16 cellular contexts compared by ENCODE assay signal in the genomic region with DNA sequence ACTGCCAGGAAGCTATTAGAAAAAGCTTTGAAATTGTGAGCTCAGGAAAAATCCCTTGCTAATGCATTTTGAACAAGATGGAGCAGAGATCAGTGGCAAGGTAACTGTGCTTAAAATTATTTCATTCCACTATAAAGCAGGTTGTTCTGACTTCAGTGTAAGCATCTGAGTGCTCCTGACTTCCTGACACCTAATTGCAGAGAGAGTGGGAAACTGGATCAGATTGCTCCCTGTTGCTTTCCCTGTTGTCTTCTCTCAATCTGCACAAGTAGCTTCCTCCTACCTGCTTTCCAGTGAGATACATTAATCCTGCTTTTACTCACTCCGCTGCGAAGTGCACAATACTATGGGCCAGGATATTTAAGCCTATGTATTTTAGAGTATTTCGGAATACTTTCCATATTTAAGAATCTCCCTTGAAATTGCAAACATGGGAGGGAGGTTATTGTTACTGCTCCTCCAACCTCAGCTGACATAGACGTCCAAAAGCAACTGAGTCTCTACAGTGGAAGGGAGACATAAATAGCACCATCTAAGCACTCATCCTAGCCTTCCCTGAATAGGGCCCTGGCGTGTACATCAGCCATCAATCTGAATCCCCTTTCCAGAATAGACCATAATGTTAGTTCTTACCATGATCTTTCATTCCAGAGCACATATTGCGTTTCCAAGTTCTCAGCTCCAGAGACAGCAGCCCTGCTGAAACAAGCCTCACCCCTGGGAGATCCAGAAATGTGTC.
DNase-seq lines count a peak whose midpoint lies in the region; ATAC-seq, FAIRE-seq and TF ChIP-seq lines count a peak whose summit lies in the region.
"Had no signal": no experiment of that assay in that cellular context is flagged by ENCODE, and none has a peak within 500 bp of the region (broad histone marks: within the 10 kb centered on the region; RNA-seq: fewer than 3 reads in every experiment).

No MANE protein-coding gene starts in this region.

- CTCF ChIA-PET in GM12878 (lab: Yijun Ruan, JAX) (interaction anchor here (1.3 kb wide), 1 partner anchor 17 kb away, joined by 4 read pairs; no protein-coding TSS in a partner anchor), RWPE1 (lab: Yijun Ruan, JAX) (interaction anchor here (0.9 kb wide), 1 partner anchor 154 kb away, joined by 4 read pairs; no protein-coding TSS in a partner anchor)

- H4K20me1 ChIP-seq in GM12878 (ENCODE audit: control insufficient read depth, insufficient read depth) (no peaks in the 10 kb centered on the region), neural cell (ENCODE audit: insufficient read depth) (no peaks in the 10 kb centered on the region)
- H4K20me1 ChIP-seq: BLaER1 had no signal

- H3K4me3 ChIP-seq in heart left ventricle (no peak overlapping the region), GM12878 (no peak overlapping the region), neural cell (ENCODE audit: low read length) (no peak overlapping the region)
- H3K4me3 ChIP-seq: BLaER1 had no signal

- SMC1A ChIA-PET in GM12878 (lab: Charles Lee; ENCODE audit: uncharacterized antibody, unreplicated experiment), result interaction anchor here (1.2 to 1.5 kb wide), 3 partner anchors 13 to 279 kb away, joined by 3 read pairs; no protein-coding TSS in a partner anchor

- TF ChIP-seq RAD21 in GM12878 (IDR thresholded peaks at IDR 0.05; ENCODE audit: insufficient read depth, low read depth, low read length), result no peak
- TF ChIP-seq RAD21 in neural cell (conservative IDR thresholded peaks at IDR 0.05), result no peak

- in situ Hi-C loops in GM12878 (cut with MboI), result no loop called here

- no peaks in the 10 kb centered on the region for H3K9me2 ChIP-seq in neural cell (ENCODE audit: insufficient read depth, low read length)

- TF ChIP-seq POLR2A in heart left ventricle (IDR thresholded peaks at IDR 0.05), result no peak
- no peak for TF ChIP-seq POLR2A in GM12878 (IDR thresholded peaks at IDR 0.05; ENCODE audit: low read depth, low read length)

- H3K27me3 ChIP-seq in heart left ventricle (no peaks in the 10 kb centered on the region), GM12878 (replicated peaks in 1 of 2; ENCODE audit: control insufficient read depth in 2 of 2, insufficient read depth in 2 of 2, low read length in 1 of 2) (no peaks in the 10 kb centered on the region), neural cell (ENCODE audit: insufficient read depth, low read depth, low read length) (no peaks in the 10 kb centered on the region)
- H3K27me3 ChIP-seq: BLaER1 had no signal

- TF ChIP-seq EP300 in GM12878 (IDR thresholded peaks at IDR 0.05; ENCODE audit: borderline replicate concordance in 1 of 2, control insufficient read depth in 1 of 2, low read depth in 2 of 2, low read length in 2 of 2), result no peak
- no peak for TF ChIP-seq EP300 in neural cell (conservative IDR thresholded peaks at IDR 0.05; ENCODE audit: poor library complexity, severe bottlenecking)

- 85 to 86% (median 86%) methylated on average over 6 of the region's 6 CpGs for WGBS in heart left ventricle, 4 donors
- 92% methylated on average over 6 of the region's 6 CpGs for WGBS in GM12878 (ENCODE audit: insufficient coverage, insufficient replicate concordance, low lambda C conversion rate, missing lambda C conversion rate)

- intact Hi-C loops in heart left ventricle (cut with DNase I) (loop anchor here in 1 of 10 donors (10.0 kb wide), 1 partner anchor 149 kb away; no protein-coding TSS in a partner anchor), Right ventricle myocardium inferior (cut with DNase I) (no loop called here), GM12878 (cut with micrococcal nuclease; ENCODE audit: unreplicated experiment) (loop anchor here (10.0 kb wide), 1 partner anchor 201 kb away; no protein-coding TSS in a partner anchor)

- H3F3A ChIP-seq in neural cell (ENCODE audit: insufficient read depth, low read length, poor library complexity, severe bottlenecking), result no peaks in the 10 kb centered on the region

- POLR2A ChIA-PET in GM12878 (lab: Charles Lee) (interaction anchor here (1.0 kb wide), 1 partner anchor 10 kb away, joined by 3 read pairs; no protein-coding TSS in a partner anchor), RWPE1 (lab: Yijun Ruan, JAX; ENCODE audit: low non-redundant PET) (no interaction called here)

- no peak overlapping the region for H3K9ac ChIP-seq in GM12878 (ENCODE audit: control insufficient read depth, insufficient read depth, low read length)
- no peak overlapping the region for H3K9ac ChIP-seq in neural cell (ENCODE audit: low read length)
- H3K9ac ChIP-seq: BLaER1 had no signal

- TF ChIP-seq CTCF in heart left ventricle (IDR thresholded peaks at IDR 0.05) (no peak), GM12878 (IDR thresholded peaks at IDR 0.05 in 2 of 3, conservative IDR thresholded peaks at IDR 0.05 in 1 of 3; ENCODE audit: control insufficient read depth in 2 of 3, extremely low read depth in 1 of 3, insufficient read depth in 1 of 3, low read depth in 3 of 3, low read length in 3 of 3) (no peak), neural cell (IDR thresholded peaks at IDR 0.05; ENCODE audit: poor library complexity, severe bottlenecking) (no peak), RWPE1 (conservative IDR thresholded peaks at IDR 0.05; ENCODE audit: low read depth) (no peak)

- H3K9me3 ChIP-seq in heart left ventricle (no peaks in the 10 kb centered on the region), GM12878 (replicated peaks; ENCODE audit: control insufficient read depth, insufficient read depth, low read length) (no peaks in the 10 kb centered on the region), neural cell (ENCODE audit: low read length) (no peaks in the 10 kb centered on the region)
- H3K9me3 ChIP-seq: BLaER1 had no signal

- DNase-seq in heart left ventricle (no peak), Right ventricle myocardium inferior (ENCODE audit: missing footprints) (no peak), GM12878 (ENCODE audit: low read depth, low spot score) (no peak), RWPE1 (ENCODE audit: low spot score) (no peak), NCI-H128 (lab: John Stamatoyannopoulos, UW; ENCODE audit: unreplicated experiment) (no peak)
- DNase-seq: 8988T; CD4-positive, alpha-beta memory T cell; DMS153; DMS79; GDM1; GOT3; H9 had no signal

- FAIRE-seq in GM12878 (lab: Jason Lieb, UNC), result peak; percentile 7

- ATAC-seq in heart left ventricle (peak; percentile 34 to 53 (median 41)), Right ventricle myocardium inferior (no peak), GM12878 (no peak), HG03159 (IDR thresholded peaks at IDR 0.05; ENCODE audit: unreplicated experiment) (no peak)

- peaks cover 0 to 40% (median 13%) of the 10 kb centered on the region in 12 donors for H3K4me1 ChIP-seq in heart left ventricle
- H3K4me1 ChIP-seq in GM12878 (ENCODE audit: control insufficient read depth, insufficient read depth, low read length), result no peaks in the 10 kb centered on the region
- H3K4me1 ChIP-seq: BLaER1 had no signal

- H3K27ac ChIP-seq in heart left ventricle, result peak overlapping the region in 1 of 12 donors; percentile 20
- H3K27ac ChIP-seq in GM12878 (ENCODE audit: control insufficient read depth, insufficient read depth), result no peak overlapping the region
- peak overlapping the region; percentile 41 for H3K27ac ChIP-seq in neural cell (ENCODE audit: low read length)
- H3K27ac ChIP-seq in RWPE1, result no peak overlapping the region
- H3K27ac ChIP-seq: BLaER1, HL-60 had no signal

- H3K79me2 ChIP-seq in GM12878 (ENCODE audit: control insufficient read depth, insufficient read depth, low read length) (no peaks in the 10 kb centered on the region), neural cell (replicated peaks; ENCODE audit: insufficient read depth, low read length) (no peaks in the 10 kb centered on the region)

- H3K4me2 ChIP-seq in GM12878 (ENCODE audit: control insufficient read depth, insufficient read depth) (no peak overlapping the region), neural cell (ENCODE audit: low read length) (no peak overlapping the region)
- H3K4me2 ChIP-seq: BLaER1 had no signal

- no TSS peak for BruUV-seq in GM12878 (replicated peaks; lab: Mats Ljungman, UMichigan)

- H2AFZ ChIP-seq in GM12878 (ENCODE audit: control insufficient read depth, low read depth, low read length) (no peak overlapping the region), neural cell (ENCODE audit: low read depth, low read length) (no peak overlapping the region)

- H3K36me3 ChIP-seq in heart left ventricle, result peaks cover 0 to 47% (median 6%) of the 10 kb centered on the region in 9 donors
- H3K36me3 ChIP-seq in GM12878 (ENCODE audit: control insufficient read depth in 2 of 2, insufficient read depth in 2 of 2, low read length in 1 of 2), result no peaks in the 10 kb centered on the region; a peak in 1 of 4 replicates
- peaks cover 4% of the 10 kb centered on the region for H3K36me3 ChIP-seq in neural cell (ENCODE audit: insufficient read depth, low read length)

- RAD21 ChIA-PET in GM12878 (lab: Charles Lee; ENCODE audit: unreplicated experiment), result interaction anchor here (0.7 to 1.0 kb wide), 2 partner anchors 106 to 154 kb away, joined by 3 read pairs; no protein-coding TSS in a partner anchor

TF ChIP-seq in neural cell, 6 proteins besides CTCF, POLR2A, EP300 and RAD21:
- peak; percentile 48 for TF ChIP-seq POLR2AphosphoS5 (IDR thresholded peaks at IDR 0.05)
- TF ChIP-seq SMC3 (conservative IDR thresholded peaks at IDR 0.05; ENCODE audit: poor library complexity), result no peak
- TF ChIP-seq EZH2 (IDR thresholded peaks at IDR 0.05; ENCODE audit: borderline replicate concordance, insufficient read depth, low read length, poor library complexity, severe bottlenecking), result no peak

Comparison
In these comparisons a context has a peak if more than half of its experiments do, and no peak if none do; other contexts are left out.
1. ATAC-seq: peak in heart left ventricle (4 of 4); none in Right ventricle myocardium inferior (single experiment), GM12878 (single experiment) and HG03159 (single experiment).